9 cellular contexts compared by ENCODE assay signal in the genomic region with DNA sequence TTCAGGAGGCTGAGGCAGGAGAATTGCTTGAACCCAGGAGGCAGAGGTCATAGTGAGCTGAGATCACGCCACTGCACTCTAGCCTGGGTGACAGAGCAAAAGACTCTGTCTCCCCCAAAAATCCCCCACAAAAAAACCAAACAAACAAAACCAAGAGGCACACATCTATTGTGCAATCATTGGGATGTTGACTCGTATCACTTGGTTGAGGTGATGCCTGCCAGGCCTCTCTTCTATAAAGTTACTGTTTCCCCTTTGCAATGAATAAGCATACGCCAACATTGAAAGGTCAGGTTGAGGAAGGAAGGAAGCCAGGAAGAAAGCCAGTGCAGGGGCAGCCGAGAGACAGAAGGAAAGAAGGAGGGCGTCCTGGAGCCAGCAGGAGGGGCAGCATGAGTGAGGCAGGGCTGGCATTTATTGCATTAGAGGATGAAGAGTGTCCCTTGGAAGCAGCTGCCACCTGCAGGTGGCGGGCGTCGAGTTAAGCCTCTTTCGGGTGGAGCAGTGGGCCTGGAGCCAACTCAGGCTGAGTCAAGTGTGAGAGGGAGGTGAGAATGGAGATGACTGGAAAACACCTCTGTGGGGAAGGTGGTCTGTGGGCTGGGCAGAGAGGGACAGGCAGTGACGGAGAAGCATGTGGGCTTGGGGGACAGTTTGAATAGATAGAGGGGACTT. TPM values are rescaled to one million over a fixed set of nuclear protein-coding genes. Genes with fewer than 3 reads are reported as not detected.
DNase-seq lines count a peak whose midpoint lies in the region; ATAC-seq, FAIRE-seq and TF ChIP-seq lines count a peak whose summit lies in the region.
"Had no signal": no experiment of that assay in that cellular context is flagged by ENCODE, and none has a peak within 500 bp of the region (broad histone marks: within the 10 kb centered on the region; RNA-seq: fewer than 3 reads in every experiment).

No MANE protein-coding gene starts in this region.

- CTCF ChIA-PET in A673 (lab: Charles Lee), result interaction anchor here (0.6 kb wide), 2 partner anchors 85 to 308 kb away, joined by 3 to 4 read pairs; no protein-coding TSS in a partner anchor

- H3K27ac ChIP-seq in A673 (ENCODE audit: low read depth, low read length, poor library complexity, severe bottlenecking), result no peak overlapping the region
- H3K27ac ChIP-seq in left lung, result no peak overlapping the region
- H3K27ac ChIP-seq: cardiac muscle cell had no signal

- H3K36me3 ChIP-seq in A673 (ENCODE audit: insufficient read depth, low read length, poor library complexity, severe bottlenecking) (no peaks in the 10 kb centered on the region), left lung (no peaks in the 10 kb centered on the region)
- H3K36me3 ChIP-seq: cardiac muscle cell had no signal

- H3K27me3 Mint-ChIP-seq in stimulated activated naive CD8-positive, alpha-beta T cell treated with anti-CD3 and anti-CD28 coated beads, Interleukin-15, amount 100 ng/mL, for 72 hours, result peaks cover 17% of the 10 kb centered on the region

- H3K4me1 ChIP-seq in A673 (ENCODE audit: insufficient read depth, low read length, poor library complexity, severe bottlenecking) (no peaks in the 10 kb centered on the region), left lung (peaks cover 4 to 14% of the 10 kb centered on the region in 2 donors)

- TF ChIP-seq CTCF in A673 (conservative IDR thresholded peaks at IDR 0.05; ENCODE audit: low read depth, low read length) (peak; percentile 53), left lung (IDR thresholded peaks at IDR 0.05) (no peak)

- H3K9me3 ChIP-seq in A673 (ENCODE audit: low read depth, low read length, poor library complexity, severe bottlenecking) (no peaks in the 10 kb centered on the region), left lung (no peaks in the 10 kb centered on the region)

- POLR2A ChIA-PET in A673 (lab: Charles Lee; ENCODE audit: low non-redundant PET), result no interaction called here

- no peaks in the 10 kb centered on the region for H3K36me3 Mint-ChIP-seq in activated naive CD4-positive, alpha-beta T cell treated with anti-CD3 and anti-CD28 coated beads, Interleukin-2, amount 50 U/mL, for 72 hours

- no peaks in the 10 kb centered on the region for H3K9me3 Mint-ChIP-seq in activated naive CD4-positive, alpha-beta T cell treated with anti-CD3 and anti-CD28 coated beads, Interleukin-2, amount 50 U/mL, for 72 hours
- no peaks in the 10 kb centered on the region for H3K9me3 Mint-ChIP-seq in stimulated activated naive CD8-positive, alpha-beta T cell treated with anti-CD3 and anti-CD28 coated beads, Interleukin-15, amount 100 ng/mL, for 72 hours

- no peak overlapping the region for H3K4me3 Mint-ChIP-seq in stimulated activated naive CD8-positive, alpha-beta T cell treated with anti-CD3 and anti-CD28 coated beads, Interleukin-15, amount 100 ng/mL, for 72 hours

- ATAC-seq in activated naive CD4-positive, alpha-beta T cell treated with anti-CD3 and anti-CD28 coated beads, Interleukin-2, amount 50 U/mL, for 72 hours, result peak; percentile 81 to 84
- ATAC-seq in left lung (peak; percentile 27), HG03521 (IDR thresholded peaks at IDR 0.05; ENCODE audit: unreplicated experiment) (no peak)
- peak; percentile 88 for ATAC-seq in stimulated activated naive CD8-positive, alpha-beta T cell treated with anti-CD3 and anti-CD28 coated beads, Interleukin-15, amount 100 ng/mL, for 72 hours

- intact Hi-C loops in A673 (cut with micrococcal nuclease; ENCODE audit: unreplicated experiment), result no loop called here
- intact Hi-C loops in left lung (cut with DNase I), result no loop called here

- H3K4me3 ChIP-seq in A673 (ENCODE audit: low read depth, low read length, poor library complexity, severe bottlenecking) (no peak overlapping the region), left lung (no peak overlapping the region)
- H3K4me3 ChIP-seq: cardiac muscle cell had no signal

- FAIRE-seq in GM18507 (lab: Jason Lieb, UNC), result peak; percentile 66

- H3K27me3 ChIP-seq in A673 (replicated peaks; ENCODE audit: insufficient read depth, low read depth, low read length, poor library complexity), result no peaks in the 10 kb centered on the region
- no peaks in the 10 kb centered on the region for H3K27me3 ChIP-seq in left lung
- H3K27me3 ChIP-seq: cardiac muscle cell had no signal

- BruUV-seq in A673 (replicated peaks; lab: Mats Ljungman, UMichigan), result no TSS peak

- H3K27ac Mint-ChIP-seq in activated naive CD4-positive, alpha-beta T cell treated with anti-CD3 and anti-CD28 coated beads, Interleukin-2, amount 50 U/mL, for 72 hours, result peak overlapping the region in 1 of 2 donors; percentile 3
- H3K27ac Mint-ChIP-seq in stimulated activated naive CD8-positive, alpha-beta T cell treated with anti-CD3 and anti-CD28 coated beads, Interleukin-15, amount 100 ng/mL, for 72 hours, result no peak overlapping the region

- peaks cover 10% of the 10 kb centered on the region for H3K4me1 Mint-ChIP-seq in stimulated activated naive CD8-positive, alpha-beta T cell treated with anti-CD3 and anti-CD28 coated beads, Interleukin-15, amount 100 ng/mL, for 72 hours

- DNase-seq in A673 (ENCODE audit: low spot score) (peak; percentile 71), GM18507 (ENCODE audit: extremely low spot score, insufficient read length, low read depth) (no peak), NCI-H226 (peak; percentile 59), left lung (peak; percentile 71 to 85), AG08396 (ENCODE audit: low spot score) (no peak)
- DNase-seq in activated naive CD4-positive, alpha-beta T cell treated with anti-CD3 and anti-CD28 coated beads, Interleukin-2, amount 50 U/mL, for 72 hours (ENCODE audit: low spot score in 2 of 2), result peak in 1 of 2 donors; percentile 48
- DNase-seq in stimulated activated naive CD8-positive, alpha-beta T cell treated with anti-CD3 and anti-CD28 coated beads, Interleukin-15, amount 100 ng/mL, for 72 hours, result peak; percentile 45 to 70

RNA-seq across cellular contexts. Expression of gene CSPG4, which starts 8.3 kb away (rescaled TPM):
- total RNA-seq in A673 (2021) (0.11 and 0.22 TPM in 2 replicates), left lung (10 to 100 TPM; 22.5 to 24.7 TPM)
- not detected for total RNA-seq in activated naive CD4-positive, alpha-beta T cell treated with anti-CD3 and anti-CD28 coated beads, Interleukin-2, amount 50 U/mL, for 72 hours

Comparison
In these comparisons a context has a peak if more than half of its experiments do, and no peak if none do; other contexts are left out.
1. DNase-seq: peak in A673 (single experiment), NCI-H226 (single experiment), left lung (2 of 2) and stimulated activated naive CD8-positive, alpha-beta T cell treated with anti-CD3 and anti-CD28 coated beads, Interleukin-15, amount 100 ng/mL, for 72 hours (2 of 2); none in GM18507 (single experiment) and AG08396 (single experiment).
2. RNA of gene CSPG4, which starts 8.3 kb away (total RNA-seq): 22.5 to 24.7 TPM in left lung; 0.11 to 0.22 TPM in A673 and not detected in activated naive CD4-positive, alpha-beta T cell treated with anti-CD3 and anti-CD28 coated beads, Interleukin-2, amount 50 U/mL, for 72 hours; every median in the first group is over 10 times any median in the second.